ENCODE assay signal across 18 cellular contexts in genomic region chr2:174859563-174860169, GRCh38.
DNase-seq lines count a peak whose midpoint lies in the region; ATAC-seq, FAIRE-seq and TF ChIP-seq lines count a peak whose summit lies in the region.
"Had no signal": no experiment of that assay in that cellular context is flagged by ENCODE, and none has a peak within 500 bp of the region (broad histone marks: within the 10 kb centered on the region; RNA-seq: fewer than 3 reads in every experiment).

No MANE protein-coding gene starts in this region.

- DNase-seq in D721Med (ENCODE audit: insufficient read length, low spot score) (no peak), HFFc6 (no peak), endothelial cell of umbilical vein (ENCODE audit: low read depth, low spot score) (peak; percentile 19), mesothelial cell of epicardium (ENCODE audit: low spot score in 2 of 2, unreplicated experiment in 2 of 2) (no peak), RPMI8226 (no peak), BE2C (no peak)
- DNase-seq: CD8-positive, alpha-beta memory T cell; GDM1; H7; KBM-7; MV-4-11; NCI-H2029; NCI-H2171 treated with DMSO at 0.1 percent for 48 hours had no signal

- H3K27me3 ChIP-seq in endothelial cell of umbilical vein (ENCODE audit: control insufficient read depth in 2 of 2, insufficient read depth in 2 of 2, low read length in 2 of 2) (no peaks in the 10 kb centered on the region), BE2C (no peaks in the 10 kb centered on the region)
- H3K27me3 ChIP-seq: BLaER1 had no signal

- no peak overlapping the region for H3K27ac ChIP-seq in endothelial cell of umbilical vein (ENCODE audit: insufficient read depth, low read depth, low read length)
- H3K27ac ChIP-seq: BLaER1, SK-N-MC had no signal

- no peak overlapping the region for H2AFZ ChIP-seq in endothelial cell of umbilical vein (ENCODE audit: low read depth, low read length)

- TF ChIP-seq POLR2A in endothelial cell of umbilical vein (IDR thresholded peaks at IDR 0.05; ENCODE audit: low read depth, low read length) (no peak), GM18505 (IDR thresholded peaks at IDR 0.05; ENCODE audit: borderline replicate concordance, extremely low read depth, insufficient read depth, insufficient read length) (no peak)

- no peak overlapping the region for H3K4me2 ChIP-seq in endothelial cell of umbilical vein (ENCODE audit: insufficient read depth, low read length)
- H3K4me2 ChIP-seq: BLaER1 had no signal

- H3K4me3 ChIP-seq in endothelial cell of umbilical vein (replicated peaks in 1 of 3; ENCODE audit: insufficient read depth in 1 of 3, low read depth in 1 of 3, low read length in 3 of 3) (no peak overlapping the region), BE2C (ENCODE audit: low read depth, low read length) (no peak overlapping the region)
- H3K4me3 ChIP-seq: BLaER1, SK-N-MC had no signal

- H3K9me3 Mint-ChIP-seq in HFFc6 (no peaks in the 10 kb centered on the region), mesothelial cell of epicardium (no peaks in the 10 kb centered on the region)
- H3K9me3 Mint-ChIP-seq: CD8-positive, alpha-beta memory T cell had no signal

- BruUV-seq in endothelial cell of umbilical vein (replicated peaks; lab: Mats Ljungman, UMichigan), result no TSS peak

- CTCF ChIA-PET in endothelial cell of umbilical vein (lab: Charles Lee), result interaction anchor here (1.0 to 1.5 kb wide), 3 partner anchors 12 to 160 kb away, joined by 3 read pairs; no protein-coding TSS in a partner anchor

- no peak overlapping the region for H3K9ac ChIP-seq in endothelial cell of umbilical vein (replicated peaks; ENCODE audit: extremely low read depth, insufficient read depth, low read length)
- H3K9ac ChIP-seq: BLaER1 had no signal

- POLR2A ChIA-PET in endothelial cell of umbilical vein (lab: Charles Lee), result no interaction called here

- H3K36me3 ChIP-seq in endothelial cell of umbilical vein (ENCODE audit: control insufficient read depth in 2 of 2, extremely low read depth in 1 of 2, insufficient read depth in 2 of 2, low read length in 2 of 2) (no peaks in the 10 kb centered on the region), BE2C (no peaks in the 10 kb centered on the region)
- H3K36me3 ChIP-seq: BLaER1 had no signal

- H3K9me1 ChIP-seq in endothelial cell of umbilical vein (replicated peaks; ENCODE audit: control insufficient read depth, extremely low read depth, insufficient read depth, low read length), result no peaks in the 10 kb centered on the region

- H3K27me3 Mint-ChIP-seq in HFFc6 (ENCODE audit: insufficient read depth) (no peaks in the 10 kb centered on the region), mesothelial cell of epicardium (ENCODE audit: low read depth) (no peaks in the 10 kb centered on the region)
- H3K27me3 Mint-ChIP-seq: CD8-positive, alpha-beta memory T cell had no signal

- no peaks in the 10 kb centered on the region for H4K20me1 ChIP-seq in endothelial cell of umbilical vein (replicated peaks; ENCODE audit: control insufficient read depth, extremely low read depth, insufficient read depth, low read length)
- H4K20me1 ChIP-seq: BLaER1 had no signal

- H3K27ac Mint-ChIP-seq in HFFc6 (peak overlapping the region; percentile 1; the same call in 1 of the 2 replicates), mesothelial cell of epicardium (peak overlapping the region; percentile 7)

- ATAC-seq in GM18505 (IDR thresholded peaks at IDR 0.05; ENCODE audit: unreplicated experiment) (no peak), HG02588 (IDR thresholded peaks at IDR 0.05; ENCODE audit: unreplicated experiment) (no peak)

- no peaks in the 10 kb centered on the region for H3K79me2 ChIP-seq in endothelial cell of umbilical vein (ENCODE audit: control insufficient read depth, insufficient read depth, low read length)

- FAIRE-seq in D721Med (lab: Jason Lieb, UNC) (peak; percentile 46), endothelial cell of umbilical vein (lab: Jason Lieb, UNC) (no peak)
- FAIRE-seq: GM12891 had no signal

- H3K9me3 ChIP-seq in endothelial cell of umbilical vein (replicated peaks; ENCODE audit: control insufficient read depth, insufficient read depth, low read length), result no peaks in the 10 kb centered on the region
- H3K9me3 ChIP-seq in BE2C, result no peaks in the 10 kb centered on the region
- H3K9me3 ChIP-seq: BLaER1 had no signal

- dilution Hi-C loops in endothelial cell of umbilical vein (cut with MboI; ENCODE audit: extremely low pct_ligation_motif_present, low sequenced_read_pairs), result no loop called here

- intact Hi-C loops in endothelial cell of umbilical vein (cut with micrococcal nuclease), result no loop called here

- H3K4me1 Mint-ChIP-seq in HFFc6 (ENCODE audit: low read depth), result peaks cover 15% of the 10 kb centered on the region
- peaks cover 2% of the 10 kb centered on the region for H3K4me1 Mint-ChIP-seq in mesothelial cell of epicardium
- H3K4me1 Mint-ChIP-seq: CD8-positive, alpha-beta memory T cell had no signal

- TF ChIP-seq CTCF in D721Med (IDR thresholded peaks at IDR 0.05; ENCODE audit: insufficient read depth, missing control alignments), result no peak
- no peak for TF ChIP-seq CTCF in HFFc6 (IDR thresholded peaks at IDR 0.05)
- no peak for TF ChIP-seq CTCF in endothelial cell of umbilical vein (IDR thresholded peaks at IDR 0.05; ENCODE audit: extremely low read depth in 1 of 2, insufficient read depth in 1 of 2, low read depth in 1 of 2, low read length in 2 of 2)
- TF ChIP-seq CTCF in mesothelial cell of epicardium (IDR thresholded peaks at IDR 0.05; ENCODE audit: unreplicated experiment), result no peak
- no peak for TF ChIP-seq CTCF in BE2C (IDR thresholded peaks at IDR 0.05; ENCODE audit: low read depth, low read length)

- H3K4me3 Mint-ChIP-seq in HFFc6 (no peak overlapping the region), mesothelial cell of epicardium (no peak overlapping the region)
- H3K4me3 Mint-ChIP-seq: CD8-positive, alpha-beta memory T cell had no signal

- no peaks in the 10 kb centered on the region for H3K36me3 Mint-ChIP-seq in HFFc6 (ENCODE audit: low read depth)
- no peaks in the 10 kb centered on the region for H3K36me3 Mint-ChIP-seq in mesothelial cell of epicardium
- H3K36me3 Mint-ChIP-seq: CD8-positive, alpha-beta memory T cell had no signal

- H3K4me1 ChIP-seq in endothelial cell of umbilical vein (ENCODE audit: control insufficient read depth, extremely low read depth, insufficient read depth, low read length) (peaks cover 6% of the 10 kb centered on the region), BE2C (no peaks in the 10 kb centered on the region)
- H3K4me1 ChIP-seq: BLaER1 had no signal

TF ChIP-seq in endothelial cell of umbilical vein, 7 proteins besides CTCF, POLR2A, EP300 and RAD21:
- TF ChIP-seq FOS (IDR thresholded peaks at IDR 0.05; ENCODE audit: borderline replicate concordance, insufficient read depth, low read length) (no peak), MYC (IDR thresholded peaks at IDR 0.05; ENCODE audit: low read depth, low read length) (no peak), POLR2AphosphoS5 (IDR thresholded peaks at IDR 0.05; ENCODE audit: insufficient read depth, low read depth, low read length) (no peak), MAX (IDR thresholded peaks at IDR 0.05; ENCODE audit: insufficient read depth, insufficient read length) (no peak)
TF ChIP-seq in endothelial cell of umbilical vein: peak in this region for 0.
